1 cellular context compared by ENCODE assay signal in the genomic region with DNA sequence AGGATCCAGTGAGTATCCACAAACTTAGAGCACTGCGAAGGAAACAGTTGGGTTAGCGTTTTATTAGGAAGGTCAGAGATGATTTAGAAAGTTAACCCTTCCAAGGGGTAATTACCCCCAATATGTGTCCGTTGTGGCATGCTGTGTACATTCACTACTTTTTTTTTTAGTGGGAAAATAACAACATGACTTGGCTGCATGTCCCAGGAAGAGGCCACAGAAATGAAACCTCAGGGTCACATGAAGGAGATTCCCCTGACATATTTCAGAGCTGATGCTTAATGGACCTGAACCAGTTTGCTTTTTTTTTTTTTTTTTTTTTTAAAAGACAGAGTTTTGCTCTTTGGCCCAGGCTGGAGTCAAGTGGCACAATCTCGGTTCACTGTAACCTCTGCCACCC.
TF ChIP-seq lines count a peak whose summit lies in the region.

No MANE protein-coding gene starts in this region.

TF ChIP-seq in IMR-90, 13 proteins besides CTCF, POLR2A, EP300 and RAD21:
- TF ChIP-seq NFE2L2 (IDR thresholded peaks at IDR 0.05; ENCODE audit: low read depth, low read length) (no peak), BHLHE40 (IDR thresholded peaks at IDR 0.05; ENCODE audit: low read depth, low read length) (no peak), SMC3 (IDR thresholded peaks at IDR 0.05; ENCODE audit: low read depth, low read length) (no peak), CHD1 (IDR thresholded peaks at IDR 0.05; ENCODE audit: low read depth, low read length) (no peak)
- TF ChIP-seq, protein P1, sequence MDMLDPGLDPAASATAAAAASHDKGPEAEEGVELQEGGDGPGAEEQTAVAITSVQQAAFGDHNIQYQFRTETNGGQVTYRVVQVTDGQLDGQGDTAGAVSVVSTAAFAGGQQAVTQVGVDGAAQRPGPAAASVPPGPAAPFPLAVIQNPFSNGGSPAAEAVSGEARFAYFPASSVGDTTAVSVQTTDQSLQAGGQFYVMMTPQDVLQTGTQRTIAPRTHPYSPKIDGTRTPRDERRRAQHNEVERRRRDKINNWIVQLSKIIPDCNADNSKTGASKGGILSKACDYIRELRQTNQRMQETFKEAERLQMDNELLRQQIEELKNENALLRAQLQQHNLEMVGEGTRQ (IDR thresholded peaks at IDR 0.05; ENCODE audit: low read depth, low read length), result no peak
